In the genomic region with DNA sequence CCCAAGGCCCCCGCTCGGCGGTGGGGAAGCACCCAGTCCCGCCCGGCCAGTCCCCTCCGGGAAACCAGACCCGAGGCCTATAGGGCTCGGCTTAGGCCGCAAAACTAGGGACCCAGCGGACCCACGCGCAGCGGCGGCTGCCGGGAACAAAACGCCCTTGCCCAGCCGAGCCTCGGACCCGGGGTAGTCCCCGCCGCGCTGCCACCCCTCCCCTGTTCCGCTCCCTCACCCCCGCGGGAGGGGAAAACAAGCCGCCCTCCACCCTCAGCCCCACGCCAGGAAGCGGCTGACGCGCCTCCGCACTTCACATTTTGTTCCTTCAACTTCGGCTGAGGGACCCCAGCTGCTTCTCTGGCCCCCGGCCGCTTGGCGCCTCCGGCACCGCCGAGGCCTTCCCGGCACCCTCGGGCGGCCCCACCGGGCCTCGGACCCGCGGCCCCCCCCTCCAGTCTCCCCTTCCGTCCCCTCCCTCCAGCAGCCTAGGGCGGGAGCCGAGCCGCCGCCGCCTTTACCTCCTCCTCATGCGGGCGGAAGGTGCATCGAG, we compare ENCODE assay signal across 8 cellular contexts. TPM values are rescaled to one million over a fixed set of nuclear protein-coding genes. Genes with fewer than 3 reads are reported as not detected.
DNase-seq lines count a peak whose midpoint lies in the region; ATAC-seq and TF ChIP-seq lines count a peak whose summit lies in the region.

No MANE protein-coding gene starts in this region.

- H3K36me3 Mint-ChIP-seq in Caco-2 (ENCODE audit: insufficient read depth, unreplicated experiment) (peaks cover 39% of the 10 kb centered on the region), chondrocyte (ENCODE audit: low read depth) (peaks cover 9% of the 10 kb centered on the region)

- no peaks in the 10 kb centered on the region for H3K9me3 Mint-ChIP-seq in Caco-2 (ENCODE audit: unreplicated experiment)
- H3K9me3 Mint-ChIP-seq in chondrocyte (ENCODE audit: low read depth): no peaks in the 10 kb centered on the region

- H3K9me3 ChIP-seq in Caco-2 (no peaks in the 10 kb centered on the region), HUES48 (ENCODE audit: control insufficient read depth, insufficient read depth, low read length) (no peaks in the 10 kb centered on the region)

- H3K27ac Mint-ChIP-seq in Caco-2 (ENCODE audit: unreplicated experiment) (peak overlapping the region; percentile 69), chondrocyte (ENCODE audit: unreplicated experiment) (peak overlapping the region; percentile 81)

- H3K36me3 ChIP-seq in Caco-2 (ENCODE audit: control insufficient read depth, insufficient read depth, low read length): peaks cover 1% of the 10 kb centered on the region; the same call in 1 of the 2 replicates
- H3K36me3 ChIP-seq in HUES48 (ENCODE audit: control insufficient read depth, insufficient read depth, low read length): peaks cover 32% of the 10 kb centered on the region

- H3K27me3 Mint-ChIP-seq in Caco-2 (ENCODE audit: insufficient read depth, unreplicated experiment) (no peaks in the 10 kb centered on the region), chondrocyte (ENCODE audit: low read depth) (no peaks in the 10 kb centered on the region)

- H3K4me3 ChIP-seq in Caco-2 (ENCODE audit: low read depth, low read length) (peak overlapping the region; percentile 92), HUES48 (ENCODE audit: low read depth, low read length) (peak overlapping the region; percentile 86)

- CTCF ChIA-PET in Caco-2 (lab: Charles Lee): interaction anchor here (0.6 kb wide), 1 partner anchor 300 kb away, joined by 6 read pairs; no protein-coding TSS in a partner anchor

- ATAC-seq in GM21447 (IDR thresholded peaks at IDR 0.05; ENCODE audit: unreplicated experiment) (peak; percentile 17), left lobe of liver (peak; percentile 39)

- H3K9ac ChIP-seq in HUES48 (ENCODE audit: low read depth, low read length): peak overlapping the region; percentile 90

- DNase-seq in Caco-2 (no peak), chondrocyte (ENCODE audit: low spot score) (no peak), left lobe of liver (ENCODE audit: low spot score) (peak; percentile 62), NCI-H1436 treated with DMSO at 0.1 percent for 48 hours (lab: John Stamatoyannopoulos, UW) (no peak)
- DNase-seq in activated CD4-positive, CD25-positive, alpha-beta regulatory T cell (lab: John Stamatoyannopoulos, UW): peak; percentile 37 to 50 (median 48)
- DNase-seq in stimulated activated CD4-positive, alpha-beta T cell treated with anti-CD3 and anti-CD28 coated beads, Interleukin-4, amount 100 ng/mL, for 1 hour: peak; percentile 57

- POLR2A ChIA-PET in Caco-2 (lab: Charles Lee): no interaction called here

- intact Hi-C loops in Caco-2 (cut with micrococcal nuclease; ENCODE audit: unreplicated experiment): loop anchor here (1.0 to 10.0 kb wide), 6 partner anchors 80 to 508 kb away; partner anchors contain the start of genes N4BP2 and SMIM14

- TF ChIP-seq CTCF in Caco-2 (IDR thresholded peaks at IDR 0.05; ENCODE audit: insufficient read depth in 1 of 2, low read depth in 1 of 2, low read length in 1 of 2, severe bottlenecking in 1 of 2, unreplicated experiment in 1 of 2): no peak
- TF ChIP-seq CTCF in chondrocyte (IDR thresholded peaks at IDR 0.05): no peak

- H3K27me3 ChIP-seq in Caco-2 (replicated peaks; ENCODE audit: control insufficient read depth, insufficient read depth, low read length) (no peaks in the 10 kb centered on the region), HUES48 (ENCODE audit: control insufficient read depth, insufficient read depth, low read length) (no peaks in the 10 kb centered on the region)

- H3K4me1 Mint-ChIP-seq in Caco-2 (ENCODE audit: low read depth, unreplicated experiment) (peaks cover 6% of the 10 kb centered on the region), chondrocyte (ENCODE audit: low read depth) (peaks cover 31% of the 10 kb centered on the region)

- peak overlapping the region; percentile 88 for H3K27ac ChIP-seq in HUES48 (ENCODE audit: low read depth, low read length)

- BruUV-seq in Caco-2 (replicated peaks; lab: Mats Ljungman, UMichigan): no TSS peak

- H3K4me3 Mint-ChIP-seq in Caco-2 (ENCODE audit: unreplicated experiment) (peak overlapping the region; percentile 79), chondrocyte (ENCODE audit: unreplicated experiment) (peak overlapping the region; percentile 82)

- peaks cover 12% of the 10 kb centered on the region for H3K4me1 ChIP-seq in Caco-2
- H3K4me1 ChIP-seq in HUES48 (ENCODE audit: control insufficient read depth, insufficient read depth, low read length): peaks cover 23% of the 10 kb centered on the region

RNA-seq across cellular contexts. Expression of gene PDS5A, which starts 0.7 kb away (rescaled TPM):
- 78.8 and 84.0 TPM in 2 replicates for total RNA-seq in Caco-2 (2022)
- total RNA-seq in chondrocyte: 53.3 to 61.3 TPM (median 53.8 TPM) in 3 replicates
- total RNA-seq in left lobe of liver: 31.5 TPM

Comparison
In these comparisons a context has a peak if more than half of its experiments do, and no peak if none do; other contexts are left out.
1. DNase-seq: peak in activated CD4-positive, CD25-positive, alpha-beta regulatory T cell (4 of 4), left lobe of liver (single experiment) and stimulated activated CD4-positive, alpha-beta T cell treated with anti-CD3 and anti-CD28 coated beads, Interleukin-4, amount 100 ng/mL, for 1 hour (single experiment); none in Caco-2 (0 of 2), chondrocyte (single experiment) and NCI-H1436 treated with DMSO at 0.1 percent for 48 hours (single experiment).